17 cellular contexts compared by ENCODE assay signal in the genomic region with DNA sequence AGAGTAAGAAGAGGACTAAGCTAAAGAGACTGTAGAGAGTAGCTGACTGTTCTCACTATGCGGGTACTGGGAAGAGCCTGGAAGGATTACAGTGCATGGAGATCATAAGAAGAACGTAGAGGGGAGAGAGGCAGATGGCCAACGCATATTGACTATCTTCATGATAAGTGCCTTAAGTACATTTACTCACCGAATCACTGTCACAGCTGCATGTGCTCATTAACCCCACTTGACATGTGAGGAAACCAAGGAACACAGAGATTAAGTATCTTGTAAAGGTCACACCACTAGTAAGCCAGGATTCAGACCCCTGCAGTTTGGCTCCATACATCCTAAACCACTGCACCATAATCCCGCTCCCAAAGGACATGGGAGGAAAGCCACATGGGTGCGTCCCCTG. TPM values are rescaled to one million over a fixed set of nuclear protein-coding genes. Genes with fewer than 3 reads are reported as not detected.
"Had no signal": no experiment of that assay in that cellular context is flagged by ENCODE, and none has a peak within 500 bp of the region (broad histone marks: within the 10 kb centered on the region; RNA-seq: fewer than 3 reads in every experiment).

No MANE protein-coding gene starts in this region.

- H3K4me3 Mint-ChIP-seq: activated CD8-positive, alpha-beta T cell treated with anti-CD3 and anti-CD28 coated beads, Interleukin-2, amount 10 ng/mL, durations not matched to agents 7 days and 5 days; activated naive CD8-positive, alpha-beta T cell treated with anti-CD3 and anti-CD28 coated beads, Interleukin-2, amount 10 ng/mL, durations not matched to agents 7 days and 5 days; naive thymus-derived CD4-positive, alpha-beta T cell; stimulated activated naive CD8-positive, alpha-beta T cell treated with anti-CD3 and anti-CD28 coated beads, Interleukin-15, Interleukin-2, amounts not matched to agents 100 ng/mL and 50 ng/mL, for 24 hours; WTC11 had no signal

- H3K27me3 ChIP-seq: esophagus squamous epithelium had no signal

- H3K9me3 Mint-ChIP-seq: activated naive CD8-positive, alpha-beta T cell treated with anti-CD3 and anti-CD28 coated beads, Interleukin-2, amount 10 ng/mL, durations not matched to agents 7 days and 5 days; stimulated activated naive CD8-positive, alpha-beta T cell treated with anti-CD3 and anti-CD28 coated beads, Interleukin-15, Interleukin-2, amounts not matched to agents 100 ng/mL and 50 ng/mL, for 24 hours had no signal

- H3K36me3 Mint-ChIP-seq: activated naive CD8-positive, alpha-beta T cell treated with anti-CD3 and anti-CD28 coated beads, Interleukin-2, amount 10 ng/mL, durations not matched to agents 7 days and 5 days; naive thymus-derived CD4-positive, alpha-beta T cell; WTC11 had no signal

- H3K27ac ChIP-seq: esophagus squamous epithelium, neutrophil had no signal

- H3K4me1 Mint-ChIP-seq: activated naive CD8-positive, alpha-beta T cell treated with anti-CD3 and anti-CD28 coated beads, Interleukin-2, amount 10 ng/mL, durations not matched to agents 7 days and 5 days had no signal

- H3K36me3 ChIP-seq: esophagus squamous epithelium, neutrophil had no signal

- DNase-seq: activated CD4-positive, alpha-beta T cell treated with anti-CD3 and anti-CD28 coated beads for 48 hours; activated CD8-positive, alpha-beta memory T cell treated with anti-CD3 and anti-CD28 coated beads, Interleukin-2, amount 50 U/mL, for 48 hours; activated CD8-positive, alpha-beta T cell treated with anti-CD3 and anti-CD28 coated beads, Interleukin-2, amount 10 ng/mL, durations not matched to agents 7 days and 5 days; activated naive CD8-positive, alpha-beta T cell treated with anti-CD3 and anti-CD28 coated beads, Interleukin-2, amount 10 ng/mL, durations not matched to agents 7 days and 5 days; aorta; esophagus squamous epithelium; foreskin fibroblast; head of caudate nucleus; left colon; naive thymus-derived CD4-positive, alpha-beta T cell; stimulated activated CD4-positive, alpha-beta T cell treated with anti-CD3 and anti-CD28 coated beads, Interleukin-15, amount 100 ng/mL, for 24 hours; stimulated activated CD4-positive, alpha-beta T cell treated with anti-CD3 and anti-CD28 coated beads, Interleukin-4, amount 100 ng/mL, for 24 hours had no signal

- H3K4me3 ChIP-seq: esophagus squamous epithelium, lung had no signal

- H3K9me3 ChIP-seq: esophagus squamous epithelium, neutrophil had no signal

- H3K27ac Mint-ChIP-seq: activated CD8-positive, alpha-beta T cell treated with anti-CD3 and anti-CD28 coated beads, Interleukin-2, amount 10 ng/mL, durations not matched to agents 7 days and 5 days; activated naive CD8-positive, alpha-beta T cell treated with anti-CD3 and anti-CD28 coated beads, Interleukin-2, amount 10 ng/mL, durations not matched to agents 7 days and 5 days; naive thymus-derived CD4-positive, alpha-beta T cell; stimulated activated naive CD8-positive, alpha-beta T cell treated with anti-CD3 and anti-CD28 coated beads, Interleukin-15, Interleukin-2, amounts not matched to agents 100 ng/mL and 50 ng/mL, for 24 hours; WTC11 had no signal

RNA-seq across cellular contexts. Expression of a gene that starts 34.1 kb away (rescaled TPM):
- total RNA-seq: activated CD8-positive, alpha-beta T cell treated with anti-CD3 and anti-CD28 coated beads, Interleukin-2, amount 10 ng/mL, durations not matched to agents 7 days and 5 days; activated naive CD8-positive, alpha-beta T cell treated with anti-CD3 and anti-CD28 coated beads, Interleukin-2, amount 10 ng/mL, durations not matched to agents 7 days and 5 days; mononuclear cell; naive thymus-derived CD4-positive, alpha-beta T cell had no signal
